ENCODE assay signal across 14 cellular contexts in genomic region chr14:68898248-68899032, GRCh38.
DNase-seq lines count a peak whose midpoint lies in the region; ATAC-seq, FAIRE-seq and TF ChIP-seq lines count a peak whose summit lies in the region.
"Had no signal": no experiment of that assay in that cellular context is flagged by ENCODE, and none has a peak within 500 bp of the region (broad histone marks: within the 10 kb centered on the region; RNA-seq: fewer than 3 reads in every experiment).

No MANE protein-coding gene starts in this region.

- TF ChIP-seq EP300 in sigmoid colon (IDR thresholded peaks at IDR 0.05) = peak in 1 of 4 donors; percentile 8
- no peak for TF ChIP-seq EP300 in tibial nerve (IDR thresholded peaks at IDR 0.05)

- no peak overlapping the region for H3K4me2 ChIP-seq in endothelial cell of umbilical vein (ENCODE audit: insufficient read depth, low read length)

- peaks cover 9% of the 10 kb centered on the region for H3K79me2 ChIP-seq in endothelial cell of umbilical vein (ENCODE audit: control insufficient read depth, insufficient read depth, low read length)

- DNase-seq in Calu3 (no peak), RWPE2 (ENCODE audit: low spot score) (no peak), endothelial cell of umbilical vein (ENCODE audit: low read depth, low spot score) (no peak), sigmoid colon (peak; percentile 84), pons (ENCODE audit: low spot score) (no peak), posterior cingulate gyrus (no peak), tibial nerve (ENCODE audit: low spot score in 2 of 2) (no peak)
- DNase-seq: KBM-7, NCI-H2029, SJCRH30 had no signal

- BruUV-seq in Calu3 (replicated peaks; lab: Mats Ljungman, UMichigan) (no TSS peak), endothelial cell of umbilical vein (replicated peaks; lab: Mats Ljungman, UMichigan) (no TSS peak)

- H3K9me3 Mint-ChIP-seq in Calu3 (ENCODE audit: low read depth, unreplicated experiment) = no peaks in the 10 kb centered on the region
- H3K9me3 Mint-ChIP-seq: activated T-helper 2 cell treated with anti-CD3 and anti-CD28 coated beads, Interferon-gamma antibody, Interleukin-2, Interleukin-4, amounts not matched to agents 10 μg/mL and 5 μg/mL and 100 μg/mL, durations not matched to agents 14 hours and 24 hours and 36 hours; WTC11 had no signal

- H3K4me3 ChIP-seq in RWPE2 (ENCODE audit: severe bottlenecking) = no peak overlapping the region
- no peak overlapping the region for H3K4me3 ChIP-seq in endothelial cell of umbilical vein (replicated peaks in 1 of 3; ENCODE audit: insufficient read depth in 1 of 3, low read depth in 1 of 3, low read length in 3 of 3)
- H3K4me3 ChIP-seq in sigmoid colon = no peak overlapping the region
- H3K4me3 ChIP-seq in tibial nerve = no peak overlapping the region
- H3K4me3 ChIP-seq: SJCRH30 had no signal

- TF ChIP-seq CTCF in Calu3 (IDR thresholded peaks at IDR 0.05; ENCODE audit: unreplicated experiment) = no peak
- no peak for TF ChIP-seq CTCF in RWPE2 (IDR thresholded peaks at IDR 0.05; ENCODE audit: poor library complexity, severe bottlenecking)
- TF ChIP-seq CTCF in endothelial cell of umbilical vein (IDR thresholded peaks at IDR 0.05; ENCODE audit: extremely low read depth in 1 of 2, insufficient read depth in 1 of 2, low read depth in 1 of 2, low read length in 2 of 2) = no peak
- no peak for TF ChIP-seq CTCF in sigmoid colon (IDR thresholded peaks at IDR 0.05)
- TF ChIP-seq CTCF in tibial nerve (IDR thresholded peaks at IDR 0.05) = no peak

- POLR2A ChIA-PET in endothelial cell of umbilical vein (lab: Charles Lee) = no interaction called here

- H3K4me3 Mint-ChIP-seq in Calu3 (ENCODE audit: low read depth, unreplicated experiment) = no peak overlapping the region
- H3K4me3 Mint-ChIP-seq: WTC11 had no signal

- no peak overlapping the region for H3K27ac ChIP-seq in RWPE2 (ENCODE audit: poor library complexity, severe bottlenecking)
- H3K27ac ChIP-seq in endothelial cell of umbilical vein (ENCODE audit: insufficient read depth, low read depth, low read length) = no peak overlapping the region
- H3K27ac ChIP-seq in sigmoid colon = peak overlapping the region; percentile 98 to 100 (median 100)
- H3K27ac ChIP-seq in tibial nerve = no peak overlapping the region
- H3K27ac ChIP-seq: SJCRH30 had no signal

- ATAC-seq in RWPE2 (ENCODE audit: low read depth) (peak; percentile 18), HG03025 (IDR thresholded peaks at IDR 0.05; ENCODE audit: low FRiP score, unreplicated experiment) (no peak)
- ATAC-seq: WTC11 had no signal

- H3K27me3 Mint-ChIP-seq in Calu3 (ENCODE audit: unreplicated experiment) = no peaks in the 10 kb centered on the region

- no peaks in the 10 kb centered on the region for H3K4me1 ChIP-seq in RWPE2 (ENCODE audit: insufficient read depth, poor library complexity, severe bottlenecking)
- H3K4me1 ChIP-seq in endothelial cell of umbilical vein (ENCODE audit: control insufficient read depth, extremely low read depth, insufficient read depth, low read length) = peaks cover 23% of the 10 kb centered on the region
- H3K4me1 ChIP-seq in sigmoid colon = peaks cover 0 to 99% (median 87%) of the 10 kb centered on the region in 4 donors
- H3K4me1 ChIP-seq in tibial nerve = peaks cover 0 to 3% (median 0%) of the 10 kb centered on the region in 4 donors
- H3K4me1 ChIP-seq: SJCRH30 had no signal

- H3K27me3 ChIP-seq in RWPE2 (ENCODE audit: insufficient read depth, poor library complexity, severe bottlenecking) (no peaks in the 10 kb centered on the region), endothelial cell of umbilical vein (ENCODE audit: control insufficient read depth in 2 of 2, insufficient read depth in 2 of 2, low read length in 2 of 2) (no peaks in the 10 kb centered on the region), sigmoid colon (no peaks in the 10 kb centered on the region), tibial nerve (no peaks in the 10 kb centered on the region)
- H3K27me3 ChIP-seq: SJCRH30 had no signal

- FAIRE-seq in endothelial cell of umbilical vein (lab: Jason Lieb, UNC) = no peak
- FAIRE-seq: colon had no signal

- 71 to 84% methylated on average over 13 of the region's 13 CpGs for WGBS in sigmoid colon, 2 donors
- WGBS in tibial nerve, 2 donors = 77 to 81% methylated on average over 13 of the region's 13 CpGs

- dilution Hi-C loops in endothelial cell of umbilical vein (cut with MboI; ENCODE audit: extremely low pct_ligation_motif_present, low sequenced_read_pairs) = no loop called here

- no peaks in the 10 kb centered on the region for H3K9me1 ChIP-seq in endothelial cell of umbilical vein (replicated peaks; ENCODE audit: control insufficient read depth, extremely low read depth, insufficient read depth, low read length)

- H3K27ac Mint-ChIP-seq in Calu3 (ENCODE audit: unreplicated experiment) = peak overlapping the region; percentile 15
- H3K27ac Mint-ChIP-seq: WTC11 had no signal

- H3K36me3 ChIP-seq in RWPE2 (ENCODE audit: low read depth) = peaks cover 100% of the 10 kb centered on the region
- peaks cover 33 to 55% of the 10 kb centered on the region in 2 experiments for H3K36me3 ChIP-seq in endothelial cell of umbilical vein (ENCODE audit: control insufficient read depth in 2 of 2, extremely low read depth in 1 of 2, insufficient read depth in 2 of 2, low read length in 2 of 2)
- H3K36me3 ChIP-seq in sigmoid colon = peaks cover 18 to 77% (median 48%) of the 10 kb centered on the region in 4 donors
- peaks cover 0 to 57% (median 0%) of the 10 kb centered on the region in 3 donors for H3K36me3 ChIP-seq in tibial nerve

- no peak overlapping the region for H3K9ac ChIP-seq in endothelial cell of umbilical vein (replicated peaks; ENCODE audit: extremely low read depth, insufficient read depth, low read length)

- H4K20me1 ChIP-seq in endothelial cell of umbilical vein (replicated peaks; ENCODE audit: control insufficient read depth, extremely low read depth, insufficient read depth, low read length) = no peaks in the 10 kb centered on the region

- TF ChIP-seq POLR2A in endothelial cell of umbilical vein (IDR thresholded peaks at IDR 0.05; ENCODE audit: low read depth, low read length) = peak; percentile 8
- TF ChIP-seq POLR2A in sigmoid colon (IDR thresholded peaks at IDR 0.05) = no peak
- TF ChIP-seq POLR2A in tibial nerve (IDR thresholded peaks at IDR 0.05) = no peak

- CTCF ChIA-PET in Calu3 (lab: Charles Lee) = interaction anchor here (0.6 kb wide), 1 partner anchor 12 kb away, joined by 4 read pairs; no protein-coding TSS in a partner anchor
- CTCF ChIA-PET in endothelial cell of umbilical vein (lab: Charles Lee) = interaction anchor here (0.7 to 1.6 kb wide), 3 partner anchors 13 to 209 kb away, joined by 3 to 6 read pairs (median 4); no protein-coding TSS in a partner anchor

- H2AFZ ChIP-seq in endothelial cell of umbilical vein (ENCODE audit: low read depth, low read length) = no peak overlapping the region

- intact Hi-C loops in Calu3 (cut with micrococcal nuclease; ENCODE audit: unreplicated experiment) (no loop called here), endothelial cell of umbilical vein (cut with micrococcal nuclease) (no loop called here), sigmoid colon (cut with DNase I) (no loop called here), posterior cingulate gyrus (cut with DNase I) (no loop called here)

- peaks cover 60% of the 10 kb centered on the region for H3K36me3 Mint-ChIP-seq in Calu3 (ENCODE audit: insufficient read depth, unreplicated experiment)

- H3K9me3 ChIP-seq in RWPE2 (ENCODE audit: severe bottlenecking) (no peaks in the 10 kb centered on the region), endothelial cell of umbilical vein (replicated peaks; ENCODE audit: control insufficient read depth, insufficient read depth, low read length) (no peaks in the 10 kb centered on the region), sigmoid colon (no peaks in the 10 kb centered on the region), tibial nerve (no peaks in the 10 kb centered on the region)
- H3K9me3 ChIP-seq: SJCRH30 had no signal

- H3K4me1 Mint-ChIP-seq in Calu3 (ENCODE audit: low read depth, unreplicated experiment) = no peaks in the 10 kb centered on the region
- H3K4me1 Mint-ChIP-seq: WTC11 had no signal

TF ChIP-seq in endothelial cell of umbilical vein, 7 proteins besides CTCF, POLR2A, EP300 and RAD21:
- TF ChIP-seq MAX (IDR thresholded peaks at IDR 0.05; ENCODE audit: insufficient read depth, insufficient read length) (no peak), JUN (IDR thresholded peaks at IDR 0.05; ENCODE audit: borderline replicate concordance, insufficient read depth, insufficient read length, low read depth) (no peak), FOS (IDR thresholded peaks at IDR 0.05; ENCODE audit: borderline replicate concordance, insufficient read depth, low read length) (no peak), POLR2AphosphoS5 (IDR thresholded peaks at IDR 0.05; ENCODE audit: insufficient read depth, low read depth, low read length) (no peak), MYC (IDR thresholded peaks at IDR 0.05; ENCODE audit: low read depth, low read length) (no peak), EZH2 (IDR thresholded peaks at IDR 0.05; ENCODE audit: borderline replicate concordance, low read depth, low read length, severe bottlenecking) (no peak), GATA2 (IDR thresholded peaks at IDR 0.05; ENCODE audit: insufficient read depth, insufficient read length, low read depth, low read length) (no peak)

Comparison
In these comparisons a context has a peak if more than half of its experiments do, and no peak if none do; other contexts are left out.
1. H3K27ac ChIP-seq: peak in sigmoid colon (4 of 4); none in RWPE2 (single experiment), endothelial cell of umbilical vein (single experiment) and tibial nerve (0 of 4).